Comparison of ENCODE assay signal across 8 cellular contexts in genomic region chr3:155870133-155870944, GRCh38. TPM values are rescaled to one million over a fixed set of nuclear protein-coding genes. Genes with fewer than 3 reads are reported as not detected.
DNase-seq lines count a peak whose midpoint lies in the region; ATAC-seq and TF ChIP-seq lines count a peak whose summit lies in the region.

GMPS (plus strand) TSS chr3:155870650; CDS start chr3:155870871, 221 bp downstream.

- TF ChIP-seq CTCF in LNCaP clone FGC (IDR thresholded peaks at IDR 0.05; ENCODE audit: control insufficient read depth, extremely low read depth, insufficient read depth) (peak; percentile 48), RWPE1 (conservative IDR thresholded peaks at IDR 0.05; ENCODE audit: low read depth) (peak; percentile 53)

- peak within 1 kb of the TSS; percentile 92 for H3K4me3 ChIP-seq in LNCaP clone FGC (ENCODE audit: low read depth, low read length)

- peaks cover 8% of the 10 kb centered on the region for H3K36me3 Mint-ChIP-seq in activated T-helper 2 cell treated with anti-CD3 and anti-CD28 coated beads, Interferon-gamma antibody, Interleukin-2, Interleukin-4, amounts not matched to agents 10 μg/mL and 5 μg/mL and 100 μg/mL, durations not matched to agents 14 hours and 24 hours and 36 hours (ENCODE audit: low read depth)
- peaks cover 6% of the 10 kb centered on the region for H3K36me3 Mint-ChIP-seq in natural killer cell treated with Interleukin-12 subunit alpha and Interleukin-12 subunit beta and Interleukin-15 and Interleukin-18, amount 100 ng/mL, for 72 hours

- intact Hi-C loops in activated T-helper 2 cell treated with anti-CD3 and anti-CD28 coated beads, Interferon-gamma antibody, Interleukin-2, Interleukin-4, amounts not matched to agents 10 μg/mL and 5 μg/mL and 100 μg/mL, durations not matched to agents 14 hours and 24 hours and 36 hours (cut with micrococcal nuclease): loop anchor here (1.0 to 2.0 kb wide), 4 partner anchors 8 to 64 kb away; partner anchors contain the start of genes C3orf33 and SLC33A1

- DNase-seq in ELF-1 (ENCODE audit: low read depth, low spot score): peak; percentile 97
- DNase-seq in H4 (ENCODE audit: low spot score): peak; percentile 88
- DNase-seq in LNCaP clone FGC (ENCODE audit: low read depth): peak; percentile 79
- DNase-seq in RWPE1 (ENCODE audit: low spot score): peak; percentile 95
- peak; percentile 97 for DNase-seq in activated T-helper 2 cell treated with anti-CD3 and anti-CD28 coated beads, Interferon-gamma antibody, Interleukin-2, Interleukin-4, amounts not matched to agents 10 μg/mL and 5 μg/mL and 100 μg/mL, durations not matched to agents 14 hours and 24 hours and 36 hours (ENCODE audit: low spot score)
- peak; percentile 85 for DNase-seq in fibroblast of peridontal ligament (ENCODE audit: extremely low read depth)
- peak; percentile 98 for DNase-seq in natural killer cell treated with Interleukin-12 subunit alpha and Interleukin-12 subunit beta and Interleukin-15 and Interleukin-18, amount 100 ng/mL, for 72 hours (ENCODE audit: low spot score)
- peak; percentile 96 for DNase-seq in stimulated activated naive CD8-positive, alpha-beta T cell treated with anti-CD3 and anti-CD28 coated beads, Interleukin-15, Interleukin-2, amounts not matched to agents 100 U/mL and 50 U/mL, for 24 hours

- peak within 1 kb of the TSS; percentile 95 for H3K27ac Mint-ChIP-seq in activated T-helper 2 cell treated with anti-CD3 and anti-CD28 coated beads, Interferon-gamma antibody, Interleukin-2, Interleukin-4, amounts not matched to agents 10 μg/mL and 5 μg/mL and 100 μg/mL, durations not matched to agents 14 hours and 24 hours and 36 hours
- peak within 1 kb of the TSS; percentile 88 for H3K27ac Mint-ChIP-seq in natural killer cell treated with Interleukin-12 subunit alpha and Interleukin-12 subunit beta and Interleukin-15 and Interleukin-18, amount 100 ng/mL, for 72 hours

- peaks cover 16% of the 10 kb centered on the region for H3K4me1 Mint-ChIP-seq in activated T-helper 2 cell treated with anti-CD3 and anti-CD28 coated beads, Interferon-gamma antibody, Interleukin-2, Interleukin-4, amounts not matched to agents 10 μg/mL and 5 μg/mL and 100 μg/mL, durations not matched to agents 14 hours and 24 hours and 36 hours (ENCODE audit: low read depth)
- peaks cover 7 to 17% of the 10 kb centered on the region in 2 donors for H3K4me1 Mint-ChIP-seq in natural killer cell treated with Interleukin-12 subunit alpha and Interleukin-12 subunit beta and Interleukin-15 and Interleukin-18, amount 100 ng/mL, for 72 hours (ENCODE audit: low read depth in 2 of 2)

- H3K27me3 Mint-ChIP-seq in activated T-helper 2 cell treated with anti-CD3 and anti-CD28 coated beads, Interferon-gamma antibody, Interleukin-2, Interleukin-4, amounts not matched to agents 10 μg/mL and 5 μg/mL and 100 μg/mL, durations not matched to agents 14 hours and 24 hours and 36 hours (ENCODE audit: low read depth): no peaks in the 10 kb centered on the region
- H3K27me3 Mint-ChIP-seq in natural killer cell treated with Interleukin-12 subunit alpha and Interleukin-12 subunit beta and Interleukin-15 and Interleukin-18, amount 100 ng/mL, for 72 hours: no peaks in the 10 kb centered on the region

- no peaks in the 10 kb centered on the region for H3K9me3 Mint-ChIP-seq in activated T-helper 2 cell treated with anti-CD3 and anti-CD28 coated beads, Interferon-gamma antibody, Interleukin-2, Interleukin-4, amounts not matched to agents 10 μg/mL and 5 μg/mL and 100 μg/mL, durations not matched to agents 14 hours and 24 hours and 36 hours
- H3K9me3 Mint-ChIP-seq in natural killer cell treated with Interleukin-12 subunit alpha and Interleukin-12 subunit beta and Interleukin-15 and Interleukin-18, amount 100 ng/mL, for 72 hours: no peaks in the 10 kb centered on the region

- CTCF ChIA-PET in RWPE1 (lab: Yijun Ruan, JAX): interaction anchor here (0.6 kb wide), 1 partner anchor 689 kb away, joined by 3 read pairs; no protein-coding TSS in a partner anchor

- POLR2A ChIA-PET in RWPE1 (lab: Yijun Ruan, JAX; ENCODE audit: low non-redundant PET): interaction anchor here (0.6 kb wide), 1 partner anchor 65 kb away, joined by 3 read pairs; no protein-coding TSS in a partner anchor

- peak within 1 kb of the TSS; percentile 97 for H3K27ac ChIP-seq in RWPE1

- peak within 1 kb of the TSS; percentile 91 for H3K4me3 Mint-ChIP-seq in activated T-helper 2 cell treated with anti-CD3 and anti-CD28 coated beads, Interferon-gamma antibody, Interleukin-2, Interleukin-4, amounts not matched to agents 10 μg/mL and 5 μg/mL and 100 μg/mL, durations not matched to agents 14 hours and 24 hours and 36 hours (ENCODE audit: low read depth)
- peak within 1 kb of the TSS; percentile 97 for H3K4me3 Mint-ChIP-seq in natural killer cell treated with Interleukin-12 subunit alpha and Interleukin-12 subunit beta and Interleukin-15 and Interleukin-18, amount 100 ng/mL, for 72 hours

- peak; percentile 98 to 99 for ATAC-seq in natural killer cell treated with Interleukin-12 subunit alpha and Interleukin-12 subunit beta and Interleukin-15 and Interleukin-18, amount 100 ng/mL, for 72 hours
- ATAC-seq in stimulated activated naive CD8-positive, alpha-beta T cell treated with anti-CD3 and anti-CD28 coated beads, Interleukin-15, Interleukin-2, amounts not matched to agents 100 U/mL and 50 U/mL, for 24 hours: peak; percentile 96

RNA-seq across cellular contexts. Expression of gene GMPS, which starts in this region (rescaled TPM):
- total RNA-seq in H4 (2014; rRNA removed; shearing (Covaris generic)): 102 and 126 TPM in 2 replicates
- total RNA-seq in activated T-helper 2 cell treated with anti-CD3 and anti-CD28 coated beads, Interferon-gamma antibody, Interleukin-2, Interleukin-4, amounts not matched to agents 10 μg/mL and 5 μg/mL and 100 μg/mL, durations not matched to agents 14 hours and 24 hours and 36 hours: 135 and 136 TPM in 2 replicates
- total RNA-seq in natural killer cell treated with Interleukin-12 subunit alpha and Interleukin-12 subunit beta and Interleukin-15 and Interleukin-18, amount 100 ng/mL, for 72 hours: 100 to 1,000 TPM in 1 of 2 donors, 10 to 100 TPM in 1; 79.5 to 127 TPM

Comparison
In these comparisons a context has a peak if more than half of its experiments do, and no peak if none do; other contexts are left out.
1. Peak in every context shown above with its lines: DNase-seq, ATAC-seq, H3K4me3 ChIP-seq and H3K27ac ChIP-seq.